Comparison of ENCODE assay signal across 7 cellular contexts in genomic region chr12:20369164-20370000, GRCh38. TPM values are rescaled to one million over a fixed set of nuclear protein-coding genes. Genes with fewer than 3 reads are reported as not detected.
DNase-seq lines count a peak whose midpoint lies in the region; ATAC-seq, FAIRE-seq and TF ChIP-seq lines count a peak whose summit lies in the region.

No MANE protein-coding gene starts in this region.

- intact Hi-C loops in colonic mucosa (cut with DNase I) = loop anchor here (10.0 kb wide), 2 partner anchors 235 to 635 kb away; no protein-coding TSS in a partner anchor

- no peaks in the 10 kb centered on the region for H3K4me1 ChIP-seq in colonic mucosa

- H3K36me3 ChIP-seq in colonic mucosa (no peaks in the 10 kb centered on the region), kidney epithelial cell (ENCODE audit: control insufficient read depth, insufficient read depth, low read length) (no peaks in the 10 kb centered on the region)

- DNase-seq in H54 (ENCODE audit: insufficient read length, low spot score) = no peak
- peak; percentile 58 for DNase-seq in OCI-M1 (lab: John Stamatoyannopoulos, UW)
- DNase-seq in colonic mucosa = peak; percentile 80
- DNase-seq in kidney epithelial cell (ENCODE audit: low read depth) = no peak
- DNase-seq in GM12891 (ENCODE audit: insufficient read length, low spot score) = no peak

- TF ChIP-seq CTCF in colonic mucosa (IDR thresholded peaks at IDR 0.05) = no peak
- TF ChIP-seq CTCF in kidney epithelial cell (IDR thresholded peaks at IDR 0.05; ENCODE audit: insufficient read depth, low read length, poor library complexity, severe bottlenecking) = peak; percentile 2

- H3K4me3 ChIP-seq in colonic mucosa (peak overlapping the region; percentile 70), kidney epithelial cell (ENCODE audit: low read depth, low read length) (peak overlapping the region; percentile 69), skin epidermis (peak overlapping the region; percentile 35 to 48 (median 42))

- FAIRE-seq in H54 (lab: Jason Lieb, UNC) (no peak), GM12891 (lab: Jason Lieb, UNC) (no peak)

- H3K9me3 ChIP-seq in colonic mucosa = no peaks in the 10 kb centered on the region

- no peak for ATAC-seq in GM21737 (IDR thresholded peaks at IDR 0.05; ENCODE audit: unreplicated experiment)

- TF ChIP-seq POLR2A in H54 (IDR thresholded peaks at IDR 0.05; ENCODE audit: low read depth, low read length) (peak; percentile 58; the same call in 1 of the 2 replicates), GM12891 (IDR thresholded peaks at IDR 0.05; ENCODE audit: low read depth, low read length) (no peak)

- peak overlapping the region; percentile 75 to 93 for H3K9ac ChIP-seq in colonic mucosa (ENCODE audit: low read depth in 2 of 2, low read length in 2 of 2)

- H3K27ac ChIP-seq in colonic mucosa (peak overlapping the region; percentile 89), skin epidermis (peak overlapping the region in 17 of 21 experiments; percentile 3 to 74 (median 66))

- H3K27me3 ChIP-seq in colonic mucosa (no peaks in the 10 kb centered on the region), kidney epithelial cell (ENCODE audit: control insufficient read depth, insufficient read depth, low read length) (peaks cover 6% of the 10 kb centered on the region)

TF ChIP-seq in GM12891, 5 proteins besides CTCF, POLR2A, EP300 and RAD21:
- TF ChIP-seq TAF1 (IDR thresholded peaks at IDR 0.05; ENCODE audit: low read depth, low read length) = no peak
- no peak for TF ChIP-seq SPI1 (IDR thresholded peaks at IDR 0.05; ENCODE audit: low read depth, low read length)
- no peak for TF ChIP-seq POU2F2 (IDR thresholded peaks at IDR 0.05; ENCODE audit: low read depth, low read length)

RNA-seq across cellular contexts. Expression of gene PDE3A, which starts 1.0 kb away (rescaled TPM):
- 10 to 100 TPM; 32.1 to 50.6 TPM for total RNA-seq in colonic mucosa
- 1.4 and 1.8 TPM in 2 replicates for total RNA-seq in kidney epithelial cell
- polyA plus RNA-seq in GM12891 (2012; ENCODE audit: low read depth, missing spikeins) = not detected

Comparison
In these comparisons a context has a peak if more than half of its experiments do, and no peak if none do; other contexts are left out.
1. DNase-seq: peak in OCI-M1 (single experiment) and colonic mucosa (single experiment); none in H54 (single experiment), kidney epithelial cell (single experiment) and GM12891 (single experiment).
2. RNA of gene PDE3A, which starts 1.0 kb away (total RNA-seq): 32.1 to 50.6 TPM in colonic mucosa; 1.4 to 1.8 TPM in kidney epithelial cell; every median in the first group is over 10 times any median in the second.
3. Peak in every context shown above with its lines, with median percentiles within 50 percentile points of each other: H3K4me3 ChIP-seq.